8 cellular contexts compared by ENCODE assay signal in the genomic region with DNA sequence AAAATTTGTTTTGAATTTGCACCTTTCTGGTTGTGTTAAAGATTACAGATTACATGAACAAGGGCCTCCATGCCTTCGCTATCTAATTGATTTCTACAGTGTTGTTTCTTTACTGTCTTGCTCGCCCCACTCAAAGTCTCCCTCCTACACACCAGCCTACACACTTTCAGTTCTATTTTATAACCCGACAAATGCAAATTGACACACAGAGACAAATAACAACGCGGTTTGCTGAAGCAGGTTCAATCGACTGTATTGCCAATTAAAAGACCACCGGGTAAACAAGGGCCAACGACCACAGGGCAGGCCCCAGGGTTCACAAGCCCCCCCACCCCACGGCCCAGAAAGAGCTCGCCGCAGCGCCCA. TPM values are rescaled to one million over a fixed set of nuclear protein-coding genes. Genes with fewer than 3 reads are reported as not detected.
DNase-seq lines count a peak whose midpoint lies in the region; ATAC-seq and TF ChIP-seq lines count a peak whose summit lies in the region.

No MANE protein-coding gene starts in this region.

- POLR2A ChIA-PET in BJ (lab: Charles Lee) = interaction anchor here (0.6 to 0.8 kb wide), 2 partner anchors 12 to 296 kb away, joined by 3 to 6 read pairs; no protein-coding TSS in a partner anchor
- POLR2A ChIA-PET in activated CD4-positive, alpha-beta memory T cell treated with anti-CD3 and anti-CD28 coated beads, Interleukin-2, amount 10 ng/mL, durations not matched to agents 7 days and 5 days (lab: Charles Lee) = interaction anchor here (0.9 to 3.2 kb wide), 29 partner anchors 9 to 321 kb away, joined by 3 to 39 read pairs (median 6); a partner anchor contains a TSS

- H3K4me1 ChIP-seq in HAP-1 (peaks cover 33% of the 10 kb centered on the region), stomach (peaks cover 44 to 68% (median 62%) of the 10 kb centered on the region in 4 donors)

- peaks cover 58% of the 10 kb centered on the region for H3K4me1 Mint-ChIP-seq in activated CD4-positive, alpha-beta memory T cell treated with anti-CD3 and anti-CD28 coated beads, Interleukin-2, amount 10 ng/mL, durations not matched to agents 7 days and 5 days

- H3K4me3 ChIP-seq in BJ (ENCODE audit: low read depth, low read length) = peak overlapping the region; percentile 96
- H3K4me3 ChIP-seq in HAP-1 = peak overlapping the region; percentile 100
- H3K4me3 ChIP-seq in iPS-11a (ENCODE audit: low read depth, low read length) = peak overlapping the region; percentile 80
- peak overlapping the region; percentile 71 to 98 (median 88) for H3K4me3 ChIP-seq in stomach

- no peak for ATAC-seq in GM21737 (IDR thresholded peaks at IDR 0.05; ENCODE audit: unreplicated experiment)

- CTCF ChIA-PET in BJ (lab: Yijun Ruan, JAX) = interaction anchor here (1.2 to 3.0 kb wide), 5 partner anchors 33 to 69 kb away, joined by 4 to 10 read pairs (median 4); a partner anchor contains a TSS
- CTCF ChIA-PET in activated CD4-positive, alpha-beta memory T cell treated with anti-CD3 and anti-CD28 coated beads, Interleukin-2, amount 10 ng/mL, durations not matched to agents 7 days and 5 days (lab: Charles Lee) = interaction anchor here (1.1 to 2.4 kb wide), 7 partner anchors 34 to 69 kb away, joined by 4 to 15 read pairs (median 5); a partner anchor contains a TSS

- H3K36me3 Mint-ChIP-seq in activated CD4-positive, alpha-beta memory T cell treated with anti-CD3 and anti-CD28 coated beads, Interleukin-2, amount 10 ng/mL, durations not matched to agents 7 days and 5 days (ENCODE audit: low read depth) = peaks cover 31% of the 10 kb centered on the region

- DNase-seq in BJ (ENCODE audit: low read depth) = no peak
- no peak for DNase-seq in HAP-1 (ENCODE audit: low spot score in 2 of 2)
- no peak for DNase-seq in activated CD4-positive, alpha-beta memory T cell treated with anti-CD3 and anti-CD28 coated beads, Interleukin-2, amount 10 ng/mL, durations not matched to agents 7 days and 5 days
- DNase-seq in stomach = no peak
- no peak for DNase-seq in NCI-H187 (lab: John Stamatoyannopoulos, UW)
- DNase-seq in GDM1 (lab: John Stamatoyannopoulos, UW) = no peak

- in situ Hi-C loops in HAP-1 (cut with MboI; ENCODE audit: low sequenced_read_pairs) = no loop called here

- H3K27ac Mint-ChIP-seq in activated CD4-positive, alpha-beta memory T cell treated with anti-CD3 and anti-CD28 coated beads, Interleukin-2, amount 10 ng/mL, durations not matched to agents 7 days and 5 days = peak overlapping the region; percentile 83

- WGBS in stomach, 5 donors = 0 to 1% (median 1%) methylated on average over 12 of the region's 12 CpGs

- H3K9me3 Mint-ChIP-seq in activated CD4-positive, alpha-beta memory T cell treated with anti-CD3 and anti-CD28 coated beads, Interleukin-2, amount 10 ng/mL, durations not matched to agents 7 days and 5 days = no peaks in the 10 kb centered on the region

- H3K27me3 ChIP-seq in BJ (ENCODE audit: control insufficient read depth, insufficient read depth, low read length) = no peaks in the 10 kb centered on the region
- H3K27me3 ChIP-seq in HAP-1 (ENCODE audit: low read depth) = no peaks in the 10 kb centered on the region
- no peaks in the 10 kb centered on the region for H3K27me3 ChIP-seq in stomach

- intact Hi-C loops in stomach (cut with DNase I; ENCODE audit: low total_unique reads) = no loop called here

- H3K27ac ChIP-seq in stomach = peak overlapping the region; percentile 95 to 99 (median 96)

- TF ChIP-seq CTCF in BJ (IDR thresholded peaks at IDR 0.05; ENCODE audit: insufficient read depth, low read depth, low read length) (no peak), stomach (IDR thresholded peaks at IDR 0.05) (no peak)

- H3K27me3 Mint-ChIP-seq in activated CD4-positive, alpha-beta memory T cell treated with anti-CD3 and anti-CD28 coated beads, Interleukin-2, amount 10 ng/mL, durations not matched to agents 7 days and 5 days = no peaks in the 10 kb centered on the region

- H3K36me3 ChIP-seq in BJ (ENCODE audit: control insufficient read depth, insufficient read depth, low read length) (no peaks in the 10 kb centered on the region), HAP-1 (replicated peaks) (peaks cover 16% of the 10 kb centered on the region), stomach (no peaks in the 10 kb centered on the region)

- TF ChIP-seq EP300 in stomach (IDR thresholded peaks at IDR 0.05) = no peak

- peak overlapping the region; percentile 87 for H3K4me3 Mint-ChIP-seq in activated CD4-positive, alpha-beta memory T cell treated with anti-CD3 and anti-CD28 coated beads, Interleukin-2, amount 10 ng/mL, durations not matched to agents 7 days and 5 days

- no peak for TF ChIP-seq POLR2A in stomach (IDR thresholded peaks at IDR 0.05)

- H3K9me3 ChIP-seq in HAP-1 (no peaks in the 10 kb centered on the region), stomach (no peaks in the 10 kb centered on the region)

RNA-seq across cellular contexts. Expression of a gene that starts 0.9 kb away (rescaled TPM):
- polyA plus RNA-seq in BJ (2011; rRNA removed) (56.1 and 101 TPM in 2 replicates), stomach (10 to 100 TPM; 34.6 to 46.4 (median 43.1) TPM)
- polyA minus RNA-seq in BJ (2011; rRNA and poly(A)+ RNA removed) = 45.3 and 46.4 TPM in 2 replicates
- total RNA-seq in activated CD4-positive, alpha-beta memory T cell treated with anti-CD3 and anti-CD28 coated beads, Interleukin-2, amount 10 ng/mL, durations not matched to agents 7 days and 5 days = 100 to 1,000 TPM; 108 to 113 TPM
- total RNA-seq in stomach = 100 to 1,000 TPM in 2 of 5 donors, 10 to 100 TPM in 3; 30.3 to 165 (median 87.5) TPM

RNA-seq across cellular contexts. Expression of a gene that starts 58.0 kb away (rescaled TPM):
- 56.2 and 115 TPM in 2 replicates for polyA plus RNA-seq in BJ (2011; rRNA removed)
- 46.3 and 63.4 TPM in 2 replicates for polyA minus RNA-seq in BJ (2011; rRNA and poly(A)+ RNA removed)
- total RNA-seq in activated CD4-positive, alpha-beta memory T cell treated with anti-CD3 and anti-CD28 coated beads, Interleukin-2, amount 10 ng/mL, durations not matched to agents 7 days and 5 days = 10 to 100 TPM; 42.4 to 44.0 TPM
- total RNA-seq in stomach = 10 to 100 TPM in 4 of 5 donors, 1 to 10 TPM in 1; 5.8 to 51.6 (median 21.9) TPM
- 10 to 100 TPM in 1 of 3 donors, 1 to 10 TPM in 2; 5.7 to 11.4 (median 9.6) TPM for polyA plus RNA-seq in stomach

RNA-seq across cellular contexts. Expression of a gene that starts 58.3 kb away (rescaled TPM):
- polyA plus RNA-seq in BJ (2011; rRNA removed) = 76.5 and 90.0 TPM in 2 replicates
- 45.8 and 77.7 TPM in 2 replicates for polyA minus RNA-seq in BJ (2011; rRNA and poly(A)+ RNA removed)
- 10 to 100 TPM; 64.4 to 67.4 TPM for total RNA-seq in activated CD4-positive, alpha-beta memory T cell treated with anti-CD3 and anti-CD28 coated beads, Interleukin-2, amount 10 ng/mL, durations not matched to agents 7 days and 5 days
- total RNA-seq in stomach = 100 to 1,000 TPM in 2 of 5 donors, 10 to 100 TPM in 3; 58.3 to 161 (median 95.3) TPM
- polyA plus RNA-seq in stomach = 10 to 100 TPM; 29.3 to 43.4 (median 42.3) TPM
